ENCODE assay signal across 11 cellular contexts in the genomic region with DNA sequence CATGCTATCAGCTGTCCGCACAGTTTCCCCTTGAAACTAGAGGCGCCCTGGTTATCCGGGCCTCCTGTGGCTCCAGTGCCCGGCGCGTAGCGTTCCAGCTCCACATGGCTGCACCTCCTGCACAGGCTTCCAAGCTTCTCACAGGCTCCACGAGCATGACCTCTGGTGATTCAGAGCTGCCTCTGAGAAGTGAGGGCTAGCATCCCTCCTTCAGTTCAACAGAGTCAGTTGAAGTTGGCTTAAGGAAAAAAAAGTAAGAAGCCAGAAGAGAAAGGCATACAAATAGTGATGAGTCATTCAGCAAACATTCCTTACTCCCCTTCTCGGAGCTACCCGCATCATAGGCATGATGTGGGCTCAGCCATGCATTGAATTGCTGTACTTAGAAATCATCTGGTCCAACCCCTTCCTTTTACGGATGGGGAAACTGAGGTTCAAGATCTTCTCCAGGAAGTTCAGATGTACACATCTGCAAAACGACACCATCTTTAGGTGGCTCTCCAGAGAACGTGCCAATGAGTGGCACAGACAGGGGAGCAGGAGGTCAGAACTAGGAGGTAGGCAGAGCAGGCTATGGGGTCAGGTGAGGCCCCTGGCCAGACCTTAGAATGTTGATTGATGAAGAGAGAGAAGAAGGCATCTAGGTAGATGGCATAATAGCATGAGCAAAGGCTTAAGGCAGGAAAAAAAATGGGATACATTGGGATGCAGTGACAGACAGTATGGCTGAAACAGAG.
A peak's percentile ranks its signal among the peaks of the same experiment; 100 is the strongest.
DNase-seq lines count a peak whose midpoint lies in the region; ATAC-seq and TF ChIP-seq lines count a peak whose summit lies in the region.
"Had no signal": no experiment of that assay in that cellular context is flagged by ENCODE, and none has a peak within 500 bp of the region (broad histone marks: within the 10 kb centered on the region; RNA-seq: fewer than 3 reads in every experiment).

No MANE protein-coding gene starts in this region.

- no peaks in the 10 kb centered on the region for H3K9me2 ChIP-seq in HCT116 (ENCODE audit: insufficient read depth)

- no peaks in the 10 kb centered on the region for H3K79me2 ChIP-seq in HCT116 (ENCODE audit: insufficient read depth, low read length)

- H3K4me2 ChIP-seq in HCT116 (ENCODE audit: low read length) = peak overlapping the region; percentile 56

- 79 to 83% methylated on average over 13 of the region's 13 CpGs for WGBS in upper lobe of left lung, 2 donors

- no peak for TF ChIP-seq POLR2A in HCT116 (IDR thresholded peaks at IDR 0.05; ENCODE audit: borderline replicate concordance, extremely low read depth, insufficient read depth, insufficient read length)
- no peak for TF ChIP-seq POLR2A in upper lobe of left lung (IDR thresholded peaks at IDR 0.05)

- H3K36me3 ChIP-seq in HCT116 (ENCODE audit: control insufficient read depth in 1 of 2, insufficient read depth in 2 of 2, low read length in 2 of 2) (no peaks in the 10 kb centered on the region), upper lobe of left lung (no peaks in the 10 kb centered on the region)
- H3K36me3 ChIP-seq: BE2C, left ventricle myocardium inferior had no signal

- H3K27ac ChIP-seq in HCT116 (ENCODE audit: low read depth, low read length) = no peak overlapping the region
- H3K27ac ChIP-seq in upper lobe of left lung = no peak overlapping the region
- H3K27ac ChIP-seq: left ventricle myocardium inferior had no signal

- ATAC-seq in HCT116 (peak; percentile 79), left lobe of liver (no peak), GM21423 (IDR thresholded peaks at IDR 0.05; ENCODE audit: unreplicated experiment) (no peak), upper lobe of left lung (ENCODE audit: low FRiP score in 2 of 2) (no peak)

- no peak overlapping the region for H2AFZ ChIP-seq in HCT116 (ENCODE audit: low read depth, low read length, poor library complexity, severe bottlenecking)

- H3K4me3 ChIP-seq in HCT116 (replicated peaks in 1 of 2; ENCODE audit: low read depth in 1 of 2, low read length in 2 of 2) (no peak overlapping the region), upper lobe of left lung (no peak overlapping the region)
- H3K4me3 ChIP-seq: left ventricle myocardium inferior had no signal

- TF ChIP-seq EP300 in upper lobe of left lung (IDR thresholded peaks at IDR 0.05) = no peak

- intact Hi-C loops in HCT116 (cut with micrococcal nuclease) = no loop called here

- CTCF ChIA-PET in HCT116 (lab: Charles Lee) = no interaction called here

- DNase-seq in 8988T = peak; percentile 81
- DNase-seq in HCT116 (ENCODE audit: low read depth, low spot score) = no peak
- peak; percentile 54 for DNase-seq in amniotic stem cell (lab: John Stamatoyannopoulos, UW)
- peak; percentile 75 for DNase-seq in iPS-NIHi11 (ENCODE audit: low spot score)
- DNase-seq in NCI-H1105 treated with DMSO at 0.1 percent for 48 hours (lab: John Stamatoyannopoulos, UW) = no peak
- no peak for DNase-seq in left lobe of liver (ENCODE audit: low spot score)
- DNase-seq in upper lobe of left lung = no peak
- DNase-seq: BE2C; left ventricle myocardium inferior; stimulated activated CD4-positive, alpha-beta T cell treated with anti-CD3 and anti-CD28 coated beads, Interleukin-12 subunit alpha, Interleukin-12 subunit beta, amount 100 ng/mL, for 4 hours had no signal

- TF ChIP-seq RAD21 in HCT116 (IDR thresholded peaks at IDR 0.05; ENCODE audit: low read depth) = no peak

- no peaks in the 10 kb centered on the region for H3K9me3 ChIP-seq in HCT116 (ENCODE audit: control insufficient read depth in 1 of 2, insufficient read depth in 1 of 2, low read depth in 1 of 2, low read length in 2 of 2)
- H3K9me3 ChIP-seq in upper lobe of left lung = no peaks in the 10 kb centered on the region
- H3K9me3 ChIP-seq: BE2C, left ventricle myocardium inferior had no signal

- BruUV-seq in HCT116 (replicated peaks; lab: Mats Ljungman, UMichigan) = no TSS peak

- H3K9ac ChIP-seq in HCT116 (ENCODE audit: low read length) = no peak overlapping the region

- no peaks in the 10 kb centered on the region for H4K20me1 ChIP-seq in HCT116 (ENCODE audit: insufficient read depth)

- POLR2A ChIA-PET in HCT116 (lab: Charles Lee) = no interaction called here

- H3K4me1 ChIP-seq in HCT116 (ENCODE audit: control insufficient read depth in 1 of 2, insufficient read depth in 2 of 2, low read length in 2 of 2) (peaks cover 13% of the 10 kb centered on the region in 2 experiments), upper lobe of left lung (no peaks in the 10 kb centered on the region)
- H3K4me1 ChIP-seq: BE2C, left ventricle myocardium inferior had no signal

- TF ChIP-seq CTCF in HCT116 (IDR thresholded peaks at IDR 0.05 in 2 of 3, conservative IDR thresholded peaks at IDR 0.05 in 1 of 3; ENCODE audit: borderline replicate concordance in 1 of 3, insufficient read depth in 1 of 3, low read depth in 2 of 3, low read length in 2 of 3) = no peak
- TF ChIP-seq CTCF in upper lobe of left lung (IDR thresholded peaks at IDR 0.05) = no peak

- RAD21 ChIA-PET in HCT116 (lab: Charles Lee; ENCODE audit: low non-redundant PET in 1 of 2, low total read pairs in 2 of 2, uncharacterized antibody in 2 of 2, unreplicated experiment in 2 of 2) = no interaction called here

- H3K27me3 ChIP-seq in HCT116 (ENCODE audit: insufficient read depth, low read length) = no peaks in the 10 kb centered on the region
- H3K27me3 ChIP-seq in upper lobe of left lung = no peaks in the 10 kb centered on the region
- H3K27me3 ChIP-seq: BE2C had no signal

TF ChIP-seq in HCT116, 20 proteins besides CTCF, POLR2A, EP300 and RAD21:
- no peak for TF ChIP-seq POLR2AphosphoS5 (IDR thresholded peaks at IDR 0.05; ENCODE audit: low read depth, low read length)
- no peak for TF ChIP-seq YY1 (IDR thresholded peaks at IDR 0.05; ENCODE audit: extremely low read depth, insufficient replicate concordance, low read depth, low read length)
- peak; percentile 47 for TF ChIP-seq FOSL1 (IDR thresholded peaks at IDR 0.05; ENCODE audit: low read depth)
- TF ChIP-seq JUND (IDR thresholded peaks at IDR 0.05) = peak; percentile 51
- TF ChIP-seq, protein P1, sequence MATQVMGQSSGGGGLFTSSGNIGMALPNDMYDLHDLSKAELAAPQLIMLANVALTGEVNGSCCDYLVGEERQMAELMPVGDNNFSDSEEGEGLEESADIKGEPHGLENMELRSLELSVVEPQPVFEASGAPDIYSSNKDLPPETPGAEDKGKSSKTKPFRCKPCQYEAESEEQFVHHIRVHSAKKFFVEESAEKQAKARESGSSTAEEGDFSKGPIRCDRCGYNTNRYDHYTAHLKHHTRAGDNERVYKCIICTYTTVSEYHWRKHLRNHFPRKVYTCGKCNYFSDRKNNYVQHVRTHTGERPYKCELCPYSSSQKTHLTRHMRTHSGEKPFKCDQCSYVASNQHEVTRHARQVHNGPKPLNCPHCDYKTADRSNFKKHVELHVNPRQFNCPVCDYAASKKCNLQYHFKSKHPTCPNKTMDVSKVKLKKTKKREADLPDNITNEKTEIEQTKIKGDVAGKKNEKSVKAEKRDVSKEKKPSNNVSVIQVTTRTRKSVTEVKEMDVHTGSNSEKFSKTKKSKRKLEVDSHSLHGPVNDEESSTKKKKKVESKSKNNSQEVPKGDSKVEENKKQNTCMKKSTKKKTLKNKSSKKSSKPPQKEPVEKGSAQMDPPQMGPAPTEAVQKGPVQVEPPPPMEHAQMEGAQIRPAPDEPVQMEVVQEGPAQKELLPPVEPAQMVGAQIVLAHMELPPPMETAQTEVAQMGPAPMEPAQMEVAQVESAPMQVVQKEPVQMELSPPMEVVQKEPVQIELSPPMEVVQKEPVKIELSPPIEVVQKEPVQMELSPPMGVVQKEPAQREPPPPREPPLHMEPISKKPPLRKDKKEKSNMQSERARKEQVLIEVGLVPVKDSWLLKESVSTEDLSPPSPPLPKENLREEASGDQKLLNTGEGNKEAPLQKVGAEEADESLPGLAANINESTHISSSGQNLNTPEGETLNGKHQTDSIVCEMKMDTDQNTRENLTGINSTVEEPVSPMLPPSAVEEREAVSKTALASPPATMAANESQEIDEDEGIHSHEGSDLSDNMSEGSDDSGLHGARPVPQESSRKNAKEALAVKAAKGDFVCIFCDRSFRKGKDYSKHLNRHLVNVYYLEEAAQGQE (IDR thresholded peaks at IDR 0.05; ENCODE audit: low read depth) = no peak
- no peak for TF ChIP-seq EGR1 (IDR thresholded peaks at IDR 0.05; ENCODE audit: low read depth)

Comparison
In these comparisons a context has a peak if more than half of its experiments do, and no peak if none do; other contexts are left out.
1. DNase-seq: peak in 8988T (single experiment), amniotic stem cell (single experiment) and iPS-NIHi11 (single experiment); none in HCT116 (single experiment), NCI-H1105 treated with DMSO at 0.1 percent for 48 hours (single experiment), left lobe of liver (single experiment) and upper lobe of left lung (0 of 2).